ENCODE assay signal across 32 cellular contexts in the genomic region with DNA sequence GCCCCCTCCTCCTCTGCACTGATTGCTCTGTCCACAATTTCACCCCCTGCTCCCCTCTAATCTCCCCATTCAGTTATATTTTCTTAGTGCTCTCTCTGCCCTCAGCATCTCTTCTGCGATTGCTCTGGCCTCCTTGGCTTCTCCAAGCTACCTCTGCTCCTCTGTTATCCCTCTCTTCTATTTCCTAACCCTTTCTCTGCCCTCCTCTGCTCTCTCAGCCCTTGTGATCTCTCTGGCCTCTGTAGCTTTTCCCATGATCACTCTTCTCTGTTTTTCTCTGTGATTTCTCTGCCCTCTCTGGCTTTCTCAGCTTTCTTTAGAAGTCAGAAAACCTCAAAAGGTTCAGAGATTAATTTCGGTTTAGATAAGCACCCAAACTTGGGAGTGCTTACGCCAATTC.
A peak's percentile ranks its signal among the peaks of the same experiment; 100 is the strongest.
DNase-seq lines count a peak whose midpoint lies in the region; ATAC-seq, FAIRE-seq and TF ChIP-seq lines count a peak whose summit lies in the region.
"Had no signal": no experiment of that assay in that cellular context is flagged by ENCODE, and none has a peak within 500 bp of the region (broad histone marks: within the 10 kb centered on the region; RNA-seq: fewer than 3 reads in every experiment).

No MANE protein-coding gene starts in this region.

- H3K36me3 ChIP-seq in ACC112 (ENCODE audit: insufficient read depth, low read length) (no peaks in the 10 kb centered on the region), right lobe of liver (no peaks in the 10 kb centered on the region), parathyroid adenoma (ENCODE audit: control insufficient read depth, insufficient read depth, low read length) (no peaks in the 10 kb centered on the region)

- intact Hi-C loops in right lobe of liver (cut with DNase I), result no loop called here
- intact Hi-C loops in activated CD4-positive, alpha-beta memory T cell treated with anti-CD3 and anti-CD28 coated beads for 36 hours (cut with micrococcal nuclease), result no loop called here

- TF ChIP-seq POLR2A in right lobe of liver (IDR thresholded peaks at IDR 0.05) (no peak), GM12892 (IDR thresholded peaks at IDR 0.05; ENCODE audit: low read depth, low read length) (no peak)

- H3K4me3 ChIP-seq in ACC112 (ENCODE audit: low read depth, low read length) (0 out of 2 replicates have a peak overlapping the region, but pooled peaks have one; percentile 45), right lobe of liver (no peak overlapping the region), parathyroid adenoma (ENCODE audit: low read depth, low read length) (no peak overlapping the region)
- H3K4me3 ChIP-seq: A549 had no signal

- no peaks in the 10 kb centered on the region for H3K9me3 ChIP-seq in right lobe of liver
- H3K9me3 ChIP-seq in parathyroid adenoma (ENCODE audit: control insufficient read depth, low read length), result no peaks in the 10 kb centered on the region
- H3K9me3 ChIP-seq: A549 had no signal

- DNase-seq in amniotic epithelial cell (ENCODE audit: low read depth), result peak; percentile 71
- no peak for DNase-seq in right lobe of liver
- DNase-seq in AML-193 (lab: John Stamatoyannopoulos, UW), result no peak
- no peak for DNase-seq in NCI-H446 treated with DMSO at 0.1 percent for 48 hours (lab: John Stamatoyannopoulos, UW)
- no peak for DNase-seq in GM12892 (ENCODE audit: insufficient read length)
- no peak for DNase-seq in activated CD4-positive, alpha-beta memory T cell treated with anti-CD3 and anti-CD28 coated beads for 36 hours
- DNase-seq: activated CD4-positive, alpha-beta memory T cell treated with anti-CD3 and anti-CD28 coated beads, Interleukin-2, amount 10 ng/mL, durations not matched to agents 7 days and 5 days; activated CD8-positive, alpha-beta memory T cell treated with anti-CD3 and anti-CD28 coated beads, Interleukin-2, amount 50 U/mL, for 4 hours; activated naive CD4-positive, alpha-beta T cell; activated naive CD8-positive, alpha-beta T cell treated with anti-CD3 and anti-CD28 coated beads, Interleukin-2, amount 50 U/mL, for 24 hours; CD4-positive, alpha-beta memory T cell; central memory CD4-positive, alpha-beta T cell; EL; foreskin fibroblast; H7; NCI-H1930; NCI-H526; NK-92 treated with Interleukin-12 subunit alpha and Interleukin-12 subunit beta, amount 100 ng/mL, for 24 hours; stimulated activated naive CD4-positive, alpha-beta T cell; T-helper 17 cell had no signal

- ATAC-seq in right lobe of liver, result peak; percentile 28 to 65 (median 42)
- ATAC-seq: A549; activated CD4-positive, CD25-positive, alpha-beta regulatory T cell treated with anti-CD3 and anti-CD28 coated beads, Interleukin-2, amount 50 U/mL, for 24 hours; activated naive CD8-positive, alpha-beta T cell treated with anti-CD3 and anti-CD28 coated beads, Interleukin-2, amount 50 U/mL, for 24 hours; SK-N-SH treated with all-trans-retinoic acid at 6 μM for 48 hours; T-helper 17 cell had no signal

- H3K27me3 ChIP-seq in ACC112 (ENCODE audit: insufficient read depth, low read length) (peaks cover 49% of the 10 kb centered on the region), right lobe of liver (no peaks in the 10 kb centered on the region), parathyroid adenoma (ENCODE audit: control insufficient read depth, insufficient read depth, low read length) (no peaks in the 10 kb centered on the region)

- no peak overlapping the region for H2AFZ ChIP-seq in ACC112 (ENCODE audit: low read length, unreplicated experiment)
- H2AFZ ChIP-seq in parathyroid adenoma, result peak overlapping the region; percentile 22

- FAIRE-seq in GM12892 (lab: Jason Lieb, UNC), result no peak
- FAIRE-seq: A549, keratinocyte, urothelium cell line had no signal

- CTCF ChIA-PET in activated CD4-positive, alpha-beta memory T cell treated with anti-CD3 and anti-CD28 coated beads for 36 hours (lab: Charles Lee), result no interaction called here

- no peak overlapping the region for H3K9ac ChIP-seq in parathyroid adenoma
- H3K9ac ChIP-seq: KMS-11 had no signal

- TF ChIP-seq CTCF in right lobe of liver (IDR thresholded peaks at IDR 0.05) (no peak), parathyroid adenoma (IDR thresholded peaks at IDR 0.05) (no peak)

- peaks cover 5% of the 10 kb centered on the region for H3K27me3 Mint-ChIP-seq in activated CD4-positive, alpha-beta memory T cell treated with anti-CD3 and anti-CD28 coated beads for 36 hours
- H3K27me3 Mint-ChIP-seq: activated CD4-positive, alpha-beta memory T cell treated with anti-CD3 and anti-CD28 coated beads, Interleukin-2, amount 10 ng/mL, durations not matched to agents 7 days and 5 days; B cell; dendritic cell treated with granulocyte-macrophage colony-stimulating factor and Interleukin-4, amounts not matched to agents 40 ng/mL and 50 ng/mL, for 4 days; progenitor cell of endocrine pancreas had no signal

- no peaks in the 10 kb centered on the region for H3K4me1 ChIP-seq in ACC112 (ENCODE audit: control insufficient read depth, insufficient read depth, low read length, unreplicated experiment)
- H3K4me1 ChIP-seq in right lobe of liver, result no peaks in the 10 kb centered on the region
- no peaks in the 10 kb centered on the region for H3K4me1 ChIP-seq in parathyroid adenoma
- H3K4me1 ChIP-seq: A549 had no signal

- H3K79me2 ChIP-seq in ACC112 (ENCODE audit: control insufficient read depth, insufficient read depth, low read length, unreplicated experiment), result no peaks in the 10 kb centered on the region
- H3K79me2 ChIP-seq in parathyroid adenoma, result no peaks in the 10 kb centered on the region

- H3K36me3 Mint-ChIP-seq in activated CD4-positive, alpha-beta memory T cell treated with anti-CD3 and anti-CD28 coated beads for 36 hours, result no peaks in the 10 kb centered on the region
- H3K36me3 Mint-ChIP-seq: CD4-positive, alpha-beta memory T cell had no signal

- no peaks in the 10 kb centered on the region for H3K4me1 Mint-ChIP-seq in activated CD4-positive, alpha-beta memory T cell treated with anti-CD3 and anti-CD28 coated beads for 36 hours (ENCODE audit: low read depth)
- H3K4me1 Mint-ChIP-seq: activated CD4-positive, alpha-beta memory T cell treated with anti-CD3 and anti-CD28 coated beads, Interleukin-2, amount 10 ng/mL, durations not matched to agents 7 days and 5 days; activated naive CD8-positive, alpha-beta T cell treated with anti-CD3 and anti-CD28 coated beads, Interleukin-2, amount 50 U/mL, for 24 hours; B cell; CD4-positive, alpha-beta memory T cell had no signal

- WGBS in right lobe of liver (ENCODE audit: insufficient coverage, low coverage, low lambda C conversion rate, missing lambda C conversion rate), result 26% methylated on average over 3 of the region's 3 CpGs

- H3K4me3 Mint-ChIP-seq in activated CD4-positive, alpha-beta memory T cell treated with anti-CD3 and anti-CD28 coated beads for 36 hours, result no peak overlapping the region
- H3K4me3 Mint-ChIP-seq: activated CD4-positive, alpha-beta memory T cell treated with anti-CD3 and anti-CD28 coated beads, Interleukin-2, amount 10 ng/mL, durations not matched to agents 7 days and 5 days; activated naive CD8-positive, alpha-beta T cell treated with anti-CD3 and anti-CD28 coated beads, Interleukin-2, amount 50 U/mL, for 24 hours; B cell; CD4-positive, alpha-beta memory T cell; dendritic cell treated with granulocyte-macrophage colony-stimulating factor and Interleukin-4, amounts not matched to agents 40 ng/mL and 50 ng/mL, for 4 days; T-helper 17 cell had no signal

- H3K9me3 Mint-ChIP-seq in activated CD4-positive, alpha-beta memory T cell treated with anti-CD3 and anti-CD28 coated beads for 36 hours, result no peaks in the 10 kb centered on the region
- H3K9me3 Mint-ChIP-seq: activated CD4-positive, alpha-beta memory T cell treated with anti-CD3 and anti-CD28 coated beads, Interleukin-2, amount 10 ng/mL, durations not matched to agents 7 days and 5 days; activated naive CD8-positive, alpha-beta T cell treated with anti-CD3 and anti-CD28 coated beads, Interleukin-2, amount 50 U/mL, for 24 hours; dendritic cell treated with granulocyte-macrophage colony-stimulating factor and Interleukin-4, amounts not matched to agents 40 ng/mL and 50 ng/mL, for 4 days had no signal

- POLR2A ChIA-PET in activated CD4-positive, alpha-beta memory T cell treated with anti-CD3 and anti-CD28 coated beads for 36 hours (lab: Charles Lee), result no interaction called here

- no peak overlapping the region for H3K27ac ChIP-seq in ACC112 (ENCODE audit: low read depth, low read length)
- peak overlapping the region in 2 of 3 donors; percentile 28 to 37 for H3K27ac ChIP-seq in right lobe of liver
- peak overlapping the region; percentile 64 for H3K27ac ChIP-seq in parathyroid adenoma
- H3K27ac ChIP-seq: A549, HL-60, KMS-11 had no signal

- no peak overlapping the region for H3K4me2 ChIP-seq in parathyroid adenoma (ENCODE audit: low read length)
- H3K4me2 ChIP-seq: A549, KMS-11 had no signal

- H3K27ac Mint-ChIP-seq in activated CD4-positive, alpha-beta memory T cell treated with anti-CD3 and anti-CD28 coated beads for 36 hours, result no peak overlapping the region
- H3K27ac Mint-ChIP-seq: activated CD4-positive, alpha-beta memory T cell treated with anti-CD3 and anti-CD28 coated beads, Interleukin-2, amount 10 ng/mL, durations not matched to agents 7 days and 5 days; activated naive CD8-positive, alpha-beta T cell treated with anti-CD3 and anti-CD28 coated beads, Interleukin-2, amount 50 U/mL, for 24 hours; B cell; CD4-positive, alpha-beta memory T cell; dendritic cell treated with granulocyte-macrophage colony-stimulating factor and Interleukin-4, amounts not matched to agents 40 ng/mL and 50 ng/mL, for 4 days; progenitor cell of endocrine pancreas; T-helper 17 cell had no signal
